In the genomic region with DNA sequence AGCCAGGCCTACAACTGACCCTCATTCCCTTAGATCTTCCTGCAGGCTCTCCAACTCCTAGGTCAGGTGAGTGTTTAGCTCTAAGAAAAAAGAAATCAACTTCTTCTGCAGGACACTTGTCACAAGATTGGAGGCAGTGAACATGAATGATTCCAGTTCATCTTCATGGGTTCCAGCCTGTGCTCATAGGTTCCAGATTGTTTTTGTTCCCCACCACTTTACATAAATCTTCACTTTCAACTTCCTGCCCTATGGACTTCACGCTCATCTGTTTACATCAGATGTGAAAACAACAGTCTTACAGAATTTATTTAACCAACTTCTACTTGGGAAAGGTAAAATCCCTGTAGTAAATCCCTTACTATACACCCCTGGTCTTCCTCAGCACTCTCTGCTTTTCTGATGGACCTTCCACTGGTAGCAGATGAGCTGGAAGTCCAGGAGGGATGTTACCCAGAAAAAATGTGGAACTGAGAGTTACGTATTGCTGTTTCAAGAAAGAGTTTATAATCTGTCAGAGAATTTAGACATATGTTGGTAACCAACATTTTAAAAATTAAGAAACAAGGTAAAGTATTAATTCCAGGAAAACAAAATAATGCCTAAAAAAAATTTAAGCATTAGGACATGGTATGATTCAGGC, we compare ENCODE assay signal across 28 cellular contexts.
DNase-seq lines count a peak whose midpoint lies in the region; ATAC-seq and TF ChIP-seq lines count a peak whose summit lies in the region.
"Had no signal": no experiment of that assay in that cellular context is flagged by ENCODE, and none has a peak within 500 bp of the region (broad histone marks: within the 10 kb centered on the region; RNA-seq: fewer than 3 reads in every experiment).

No MANE protein-coding gene starts in this region.

- intact Hi-C loops in tibial artery (cut with DNase I; ENCODE audit: low total_unique reads): no loop called here

- H3K27ac ChIP-seq in epithelial cell of prostate: peak overlapping the region; percentile 71
- H3K27ac ChIP-seq in tibial artery: no peak overlapping the region
- H3K27ac ChIP-seq: upper lobe of left lung had no signal

- no peaks in the 10 kb centered on the region for H3K9me3 ChIP-seq in tibial artery
- H3K9me3 ChIP-seq: adrenal gland, upper lobe of left lung had no signal

- no peaks in the 10 kb centered on the region for H3K27me3 ChIP-seq in tibial artery
- H3K27me3 ChIP-seq: adrenal gland, upper lobe of left lung had no signal

- DNase-seq in CD1c-positive myeloid dendritic cell (ENCODE audit: extremely low spot score) (peak; percentile 37), epithelial cell of prostate (ENCODE audit: low read depth, low spot score) (no peak), germinal center (ENCODE audit: low spot score) (no peak), tibial artery (no peak)
- DNase-seq: activated B cell treated with CpG ODN at 0.5 μM for 24 hours; activated CD4-positive, alpha-beta T cell treated with anti-CD3 and anti-CD28 coated beads, Interleukin-2, amount 50 U/mL, for 1 hour; activated CD8-positive, alpha-beta memory T cell treated with anti-CD3 and anti-CD28 coated beads, Interleukin-2, amount 10 ng/mL, durations not matched to agents 7 days and 5 days; activated naive CD4-positive, alpha-beta T cell treated with anti-CD3 and anti-CD28 coated beads for 36 hours; effector CD4-positive, alpha-beta T cell; H9; head of caudate nucleus; kidney; midbrain; natural killer cell; NCI-H1092; NCI-H187; NCI-H2171 treated with DMSO at 0.1 percent for 48 hours; NK-92 treated with Interleukin-12 subunit alpha and Interleukin-12 subunit beta, amount 100 ng/mL, for 24 hours; retina; Right ventricle myocardium superior; substantia nigra; T1000; upper lobe of left lung had no signal

- H3K4me1 ChIP-seq in tibial artery: no peaks in the 10 kb centered on the region
- H3K4me1 ChIP-seq: adrenal gland, upper lobe of left lung had no signal

- no peak for TF ChIP-seq CTCF in tibial artery (IDR thresholded peaks at IDR 0.05)

- peaks cover 19 to 39% (median 24%) of the 10 kb centered on the region in 3 donors for H3K36me3 ChIP-seq in tibial artery

- ATAC-seq in GM18907 (IDR thresholded peaks at IDR 0.05; ENCODE audit: unreplicated experiment) (peak; percentile 42), HG02623 (IDR thresholded peaks at IDR 0.05; ENCODE audit: unreplicated experiment) (peak; percentile 52), HG03280 (IDR thresholded peaks at IDR 0.05; ENCODE audit: unreplicated experiment) (no peak), HG03457 (IDR thresholded peaks at IDR 0.05; ENCODE audit: unreplicated experiment) (no peak)
- ATAC-seq: activated CD8-positive, alpha-beta memory T cell treated with anti-CD3 and anti-CD28 coated beads, Interleukin-2, amount 10 ng/mL, durations not matched to agents 7 days and 5 days; natural killer cell had no signal

- no peak overlapping the region for H3K4me3 ChIP-seq in tibial artery
- H3K4me3 ChIP-seq: adrenal gland, upper lobe of left lung had no signal

Comparison
In these comparisons a context has a peak if more than half of its experiments do, and no peak if none do; other contexts are left out.
1. ATAC-seq: peak in GM18907 (single experiment) and HG02623 (single experiment); none in HG03280 (single experiment) and HG03457 (single experiment).